Comparison of ENCODE assay signal across 21 cellular contexts in genomic region chr14:58149196-58149595, GRCh38.
"Had no signal": no experiment of that assay in that cellular context is flagged by ENCODE, and none has a peak within 500 bp of the region (broad histone marks: within the 10 kb centered on the region; RNA-seq: fewer than 3 reads in every experiment).

No MANE protein-coding gene starts in this region.

- H3K27ac Mint-ChIP-seq: activated CD4-positive, alpha-beta T cell treated with anti-CD3 and anti-CD28 coated beads for 36 hours; activated CD8-positive, alpha-beta T cell treated with anti-CD3 and anti-CD28 coated beads, Interleukin-2, amount 10 ng/mL, durations not matched to agents 7 days and 5 days; activated naive CD4-positive, alpha-beta T cell treated with anti-CD3 and anti-CD28 coated beads, Interleukin-2, amount 50 U/mL, for 24 hours; activated T-cell treated with anti-CD3 and anti-CD28 coated beads, Interleukin-2, amount 50 U/mL, for 24 hours; activated T-helper 1 cell treated with anti-CD3 and anti-CD28 coated beads, Interleukin-12 subunit alpha, Interleukin-12 subunit beta, Interleukin-2, Interleukin-4 antibody, amounts not matched to agents 30 ng/mL and 10 ng/mL and 1 ng/mL, durations not matched to agents 14 hours and 24 hours and 36 hours; T-cell had no signal

- H3K9me3 Mint-ChIP-seq: activated naive CD4-positive, alpha-beta T cell treated with anti-CD3 and anti-CD28 coated beads, Interleukin-2, amount 50 U/mL, for 24 hours; activated T-cell treated with anti-CD3 and anti-CD28 coated beads, Interleukin-2, amount 50 U/mL, for 24 hours; activated T-helper 1 cell treated with anti-CD3 and anti-CD28 coated beads, Interleukin-12 subunit alpha, Interleukin-12 subunit beta, Interleukin-2, Interleukin-4 antibody, amounts not matched to agents 30 ng/mL and 10 ng/mL and 1 ng/mL, durations not matched to agents 14 hours and 24 hours and 36 hours; central memory CD8-positive, alpha-beta T cell; T-cell had no signal

- H3K4me3 Mint-ChIP-seq: activated CD4-positive, alpha-beta T cell treated with anti-CD3 and anti-CD28 coated beads for 36 hours; activated CD8-positive, alpha-beta T cell treated with anti-CD3 and anti-CD28 coated beads, Interleukin-2, amount 10 ng/mL, durations not matched to agents 7 days and 5 days; activated naive CD4-positive, alpha-beta T cell treated with anti-CD3 and anti-CD28 coated beads, Interleukin-2, amount 50 U/mL, for 24 hours; activated T-cell treated with anti-CD3 and anti-CD28 coated beads, Interleukin-2, amount 50 U/mL, for 24 hours; activated T-helper 1 cell treated with anti-CD3 and anti-CD28 coated beads, Interleukin-12 subunit alpha, Interleukin-12 subunit beta, Interleukin-2, Interleukin-4 antibody, amounts not matched to agents 30 ng/mL and 10 ng/mL and 1 ng/mL, durations not matched to agents 14 hours and 24 hours and 36 hours; central memory CD8-positive, alpha-beta T cell; T-cell had no signal

- DNase-seq: activated CD4-positive, alpha-beta T cell treated with anti-CD3 and anti-CD28 coated beads for 36 hours; activated CD4-positive, alpha-beta T cell treated with anti-CD3 and anti-CD28 coated beads, Interleukin-2, amount 50 U/mL, for 4 hours; activated CD8-positive, alpha-beta T cell treated with anti-CD3 and anti-CD28 coated beads, Interleukin-2, amount 10 ng/mL, durations not matched to agents 7 days and 5 days; activated effector memory CD4-positive, alpha-beta T cell treated with Interleukin-2 at 50 U/mL for 16 hours; activated naive CD4-positive, alpha-beta T cell; activated T-cell treated with anti-CD3 and anti-CD28 coated beads, Interleukin-2, amount 50 U/mL, for 24 hours; body of pancreas; Kasumi-1; KBM-7; NCI-H1930; NCI-H2171; NCI-H2227 treated with DMSO at 0.1 percent for 48 hours; NCI-H446 treated with DMSO at 0.1 percent for 48 hours; NCI-H524 treated with DMSO at 0.1 percent for 48 hours; NCI-H748 treated with DMSO at 0.1 percent for 48 hours; RPMI8226; T-cell; T-helper 2 cell had no signal

- H3K36me3 Mint-ChIP-seq: activated naive CD4-positive, alpha-beta T cell treated with anti-CD3 and anti-CD28 coated beads, Interleukin-2, amount 50 U/mL, for 24 hours; T-cell had no signal
